Comparison of ENCODE assay signal across 1 cellular context in the genomic region with DNA sequence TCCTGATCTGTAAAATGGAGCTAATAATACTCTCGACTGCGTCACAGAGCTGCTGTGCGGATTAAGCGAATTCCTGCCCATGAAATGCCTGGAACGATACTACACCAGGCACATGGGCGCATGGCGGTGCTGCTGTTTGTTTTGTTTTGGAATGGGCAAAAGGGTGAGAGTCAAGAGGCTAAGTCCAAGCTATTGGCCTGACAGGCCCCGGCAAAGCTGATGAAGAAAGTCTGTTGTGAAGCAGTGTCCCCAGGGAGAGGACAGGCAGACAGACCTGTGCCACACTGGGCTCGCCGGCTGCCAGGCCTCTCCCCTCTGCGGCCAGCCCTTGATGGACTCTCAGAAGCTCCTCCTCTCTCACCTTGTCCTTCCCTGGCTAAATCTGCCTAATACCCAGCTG.
TF ChIP-seq lines count a peak whose summit lies in the region.

No MANE protein-coding gene starts in this region.

TF ChIP-seq in WTC11, 78 proteins besides CTCF, POLR2A, EP300 and RAD21 (continued from another document):
- no peak for TF ChIP-seq USF1 (CRISPR knock-in tag; IDR thresholded peaks at IDR 0.05)
- TF ChIP-seq, protein P1, sequence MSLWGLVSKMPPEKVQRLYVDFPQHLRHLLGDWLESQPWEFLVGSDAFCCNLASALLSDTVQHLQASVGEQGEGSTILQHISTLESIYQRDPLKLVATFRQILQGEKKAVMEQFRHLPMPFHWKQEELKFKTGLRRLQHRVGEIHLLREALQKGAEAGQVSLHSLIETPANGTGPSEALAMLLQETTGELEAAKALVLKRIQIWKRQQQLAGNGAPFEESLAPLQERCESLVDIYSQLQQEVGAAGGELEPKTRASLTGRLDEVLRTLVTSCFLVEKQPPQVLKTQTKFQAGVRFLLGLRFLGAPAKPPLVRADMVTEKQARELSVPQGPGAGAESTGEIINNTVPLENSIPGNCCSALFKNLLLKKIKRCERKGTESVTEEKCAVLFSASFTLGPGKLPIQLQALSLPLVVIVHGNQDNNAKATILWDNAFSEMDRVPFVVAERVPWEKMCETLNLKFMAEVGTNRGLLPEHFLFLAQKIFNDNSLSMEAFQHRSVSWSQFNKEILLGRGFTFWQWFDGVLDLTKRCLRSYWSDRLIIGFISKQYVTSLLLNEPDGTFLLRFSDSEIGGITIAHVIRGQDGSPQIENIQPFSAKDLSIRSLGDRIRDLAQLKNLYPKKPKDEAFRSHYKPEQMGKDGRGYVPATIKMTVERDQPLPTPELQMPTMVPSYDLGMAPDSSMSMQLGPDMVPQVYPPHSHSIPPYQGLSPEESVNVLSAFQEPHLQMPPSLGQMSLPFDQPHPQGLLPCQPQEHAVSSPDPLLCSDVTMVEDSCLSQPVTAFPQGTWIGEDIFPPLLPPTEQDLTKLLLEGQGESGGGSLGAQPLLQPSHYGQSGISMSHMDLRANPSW (CRISPR knock-in tag; conservative IDR thresholded peaks at IDR 0.05; ENCODE audit: low read depth) = no peak
- no peak for TF ChIP-seq NFE2L1 (CRISPR knock-in tag; IDR thresholded peaks at IDR 0.05)
TF ChIP-seq in WTC11: peak in this region for 0.
